Comparison of ENCODE assay signal across 1 cellular context in the genomic region with DNA sequence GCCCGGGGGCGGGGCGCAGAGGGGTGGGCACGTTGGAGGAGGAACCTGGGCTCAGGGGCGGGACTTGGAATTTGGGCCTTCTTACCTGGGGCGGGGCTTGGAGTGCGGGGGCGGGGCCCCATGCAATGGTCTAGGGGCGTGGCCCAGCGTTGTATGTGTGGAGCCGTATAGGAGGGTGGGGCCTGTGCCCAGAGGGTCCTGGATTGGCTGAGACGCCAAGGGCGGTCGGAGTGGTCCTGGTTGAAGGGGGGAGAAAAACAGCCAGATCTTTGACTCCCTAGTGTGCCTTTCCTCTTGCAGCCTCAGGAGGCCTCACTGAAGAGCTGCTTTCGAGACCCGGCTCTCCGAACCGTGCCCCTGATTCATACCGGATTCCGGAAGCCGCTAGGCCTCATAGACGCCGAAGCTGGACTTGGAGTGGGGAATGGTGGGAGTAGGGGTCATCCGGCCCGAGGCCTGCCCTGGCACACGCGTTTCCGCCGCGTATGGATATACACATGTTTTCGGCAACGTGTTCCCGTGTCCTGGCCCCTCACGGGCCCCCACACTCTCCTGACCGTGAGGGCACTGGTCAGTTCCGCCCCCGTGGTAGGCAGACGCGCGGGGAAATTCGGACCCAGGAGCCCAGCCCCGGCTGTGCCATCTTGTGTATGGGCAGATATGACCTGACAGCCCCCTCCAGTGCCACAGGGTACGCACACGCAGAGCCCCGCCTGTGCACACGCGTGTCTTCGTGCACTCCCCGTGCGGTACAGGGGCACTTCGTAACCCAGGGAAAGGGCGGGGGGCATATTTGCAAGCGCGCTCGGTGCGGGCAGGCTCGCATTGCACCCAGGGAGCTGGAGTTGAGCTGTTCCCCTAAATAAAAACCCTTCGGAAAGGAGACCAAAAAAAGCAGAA.
TF ChIP-seq lines count a peak whose summit lies in the region.

No MANE protein-coding gene starts in this region.

TF ChIP-seq in IMR-90, 13 proteins besides CTCF, POLR2A, EP300 and RAD21 (continued from another document):
- TF ChIP-seq BHLHE40 (IDR thresholded peaks at IDR 0.05; ENCODE audit: low read depth, low read length), result 0 out of 2 replicates have a peak, but pooled peaks have one; percentile 45
- TF ChIP-seq MXI1 (IDR thresholded peaks at IDR 0.05; ENCODE audit: borderline replicate concordance, low read depth, low read length), result peak; percentile 68
- TF ChIP-seq FOS (IDR thresholded peaks at IDR 0.05; ENCODE audit: low read depth, low read length), result no peak
- TF ChIP-seq, protein P1, sequence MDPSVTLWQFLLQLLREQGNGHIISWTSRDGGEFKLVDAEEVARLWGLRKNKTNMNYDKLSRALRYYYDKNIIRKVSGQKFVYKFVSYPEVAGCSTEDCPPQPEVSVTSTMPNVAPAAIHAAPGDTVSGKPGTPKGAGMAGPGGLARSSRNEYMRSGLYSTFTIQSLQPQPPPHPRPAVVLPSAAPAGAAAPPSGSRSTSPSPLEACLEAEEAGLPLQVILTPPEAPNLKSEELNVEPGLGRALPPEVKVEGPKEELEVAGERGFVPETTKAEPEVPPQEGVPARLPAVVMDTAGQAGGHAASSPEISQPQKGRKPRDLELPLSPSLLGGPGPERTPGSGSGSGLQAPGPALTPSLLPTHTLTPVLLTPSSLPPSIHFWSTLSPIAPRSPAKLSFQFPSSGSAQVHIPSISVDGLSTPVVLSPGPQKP (IDR thresholded peaks at IDR 0.05; ENCODE audit: borderline replicate concordance, low read depth, low read length), result no peak
- TF ChIP-seq MAFK (IDR thresholded peaks at IDR 0.05; ENCODE audit: low read depth, low read length), result no peak
- TF ChIP-seq RCOR1 (IDR thresholded peaks at IDR 0.05; ENCODE audit: insufficient replicate concordance, low read length), result no peak
- no peak for TF ChIP-seq NFE2L2 (IDR thresholded peaks at IDR 0.05; ENCODE audit: low read depth, low read length)
- TF ChIP-seq MAZ (IDR thresholded peaks at IDR 0.05; ENCODE audit: borderline replicate concordance, low read depth, low read length), result no peak
